ENCODE assay signal across 18 cellular contexts in genomic region chr17:40520991-40521453, GRCh38. TPM values are rescaled to one million over a fixed set of nuclear protein-coding genes. Genes with fewer than 3 reads are reported as not detected.
DNase-seq lines count a peak whose midpoint lies in the region; ATAC-seq, FAIRE-seq and TF ChIP-seq lines count a peak whose summit lies in the region.
"Had no signal": no experiment of that assay in that cellular context is flagged by ENCODE, and none has a peak within 500 bp of the region (broad histone marks: within the 10 kb centered on the region; RNA-seq: fewer than 3 reads in every experiment).

No MANE protein-coding gene starts in this region.

- no CpG with 5 or more reads among the region's 14 CpGs for WGBS in mesendoderm (ENCODE audit: extremely low coverage, insufficient coverage, low lambda C conversion rate)

- peaks cover 56% of the 10 kb centered on the region for H3K4me1 Mint-ChIP-seq in activated T-helper 2 cell treated with anti-CD3 and anti-CD28 coated beads, Interferon-gamma antibody, Interleukin-2, Interleukin-4, amounts not matched to agents 10 μg/mL and 5 μg/mL and 100 μg/mL, durations not matched to agents 14 hours and 24 hours and 36 hours (ENCODE audit: low read depth)

- H3K36me3 Mint-ChIP-seq in activated T-helper 2 cell treated with anti-CD3 and anti-CD28 coated beads, Interferon-gamma antibody, Interleukin-2, Interleukin-4, amounts not matched to agents 10 μg/mL and 5 μg/mL and 100 μg/mL, durations not matched to agents 14 hours and 24 hours and 36 hours (ENCODE audit: low read depth) = peaks cover 55% of the 10 kb centered on the region

- H3K79me2 ChIP-seq in mesendoderm (ENCODE audit: control insufficient read depth, insufficient read depth, low read length) = no peaks in the 10 kb centered on the region

- H3K79me1 ChIP-seq in mesendoderm (ENCODE audit: low read length) = no peaks in the 10 kb centered on the region

- H3K27ac ChIP-seq in mesendoderm (ENCODE audit: low read depth, low read length) (no peak overlapping the region), upper lobe of right lung (no peak overlapping the region)
- H3K27ac ChIP-seq: psoas muscle, upper lobe of left lung had no signal

- H3K4me1 ChIP-seq in mesendoderm (ENCODE audit: control insufficient read depth, low read depth, low read length) (peaks cover 12% of the 10 kb centered on the region), upper lobe of right lung (peaks cover 20% of the 10 kb centered on the region)
- H3K4me1 ChIP-seq: psoas muscle had no signal

- intact Hi-C loops in activated T-helper 2 cell treated with anti-CD3 and anti-CD28 coated beads, Interferon-gamma antibody, Interleukin-2, Interleukin-4, amounts not matched to agents 10 μg/mL and 5 μg/mL and 100 μg/mL, durations not matched to agents 14 hours and 24 hours and 36 hours (cut with micrococcal nuclease) = no loop called here
- intact Hi-C loops in upper lobe of right lung (cut with DNase I) = no loop called here

- ATAC-seq in upper lobe of right lung = no peak
- no peak for ATAC-seq in GM21528 (IDR thresholded peaks at IDR 0.05; ENCODE audit: low FRiP score, unreplicated experiment)
- ATAC-seq: activated T-cell treated with anti-CD3 and anti-CD28 coated beads, Interleukin-2, amount 50 U/mL, for 72 hours; Panc1 had no signal

- no peak overlapping the region for H2BK120ac ChIP-seq in mesendoderm (ENCODE audit: low read depth, low read length)

- H3K18ac ChIP-seq in mesendoderm (ENCODE audit: low read length) = no peak overlapping the region

- peaks cover 34% of the 10 kb centered on the region for H3K9me3 Mint-ChIP-seq in activated T-helper 2 cell treated with anti-CD3 and anti-CD28 coated beads, Interferon-gamma antibody, Interleukin-2, Interleukin-4, amounts not matched to agents 10 μg/mL and 5 μg/mL and 100 μg/mL, durations not matched to agents 14 hours and 24 hours and 36 hours

- H3K9ac ChIP-seq in mesendoderm (ENCODE audit: low read length) = no peak overlapping the region

- no peak overlapping the region for H2BK5ac ChIP-seq in mesendoderm (ENCODE audit: low read length)

- no peak for TF ChIP-seq CTCF in upper lobe of right lung (IDR thresholded peaks at IDR 0.05)

- H2BK15ac ChIP-seq in mesendoderm (replicated peaks; ENCODE audit: low read depth) = no peak overlapping the region

- H3K27ac Mint-ChIP-seq in activated T-helper 2 cell treated with anti-CD3 and anti-CD28 coated beads, Interferon-gamma antibody, Interleukin-2, Interleukin-4, amounts not matched to agents 10 μg/mL and 5 μg/mL and 100 μg/mL, durations not matched to agents 14 hours and 24 hours and 36 hours = peak overlapping the region; percentile 31
- H3K27ac Mint-ChIP-seq: activated T-cell treated with anti-CD3 and anti-CD28 coated beads, Interleukin-2, amount 50 U/mL, for 72 hours had no signal

- no peaks in the 10 kb centered on the region for H3K9me3 ChIP-seq in upper lobe of right lung
- H3K9me3 ChIP-seq: psoas muscle, upper lobe of left lung had no signal

- H3K27me3 Mint-ChIP-seq in activated T-helper 2 cell treated with anti-CD3 and anti-CD28 coated beads, Interferon-gamma antibody, Interleukin-2, Interleukin-4, amounts not matched to agents 10 μg/mL and 5 μg/mL and 100 μg/mL, durations not matched to agents 14 hours and 24 hours and 36 hours (ENCODE audit: low read depth) = no peaks in the 10 kb centered on the region

- no peak overlapping the region for H3K4ac ChIP-seq in mesendoderm (ENCODE audit: low read depth, low read length)

- no peak overlapping the region for H4K8ac ChIP-seq in mesendoderm (ENCODE audit: low read depth, low read length)

- no peak for FAIRE-seq in GM19239 (lab: Jason Lieb, UNC)

- H3K4me3 ChIP-seq in mesendoderm (ENCODE audit: low read length) (no peak overlapping the region), upper lobe of right lung (no peak overlapping the region)
- H3K4me3 ChIP-seq: psoas muscle, upper lobe of left lung had no signal

- peak; percentile 52 for DNase-seq in activated effector memory CD4-positive, alpha-beta T cell treated with anti-CD3 and anti-CD28 coated beads, Interleukin-2, amount 50 U/mL, for 16 hours
- DNase-seq in activated effector memory CD4-positive, alpha-beta T cell treated with Interleukin-2 at 50 U/mL for 16 hours = no peak
- DNase-seq in activated T-helper 2 cell treated with anti-CD3 and anti-CD28 coated beads, Interferon-gamma antibody, Interleukin-2, Interleukin-4, amounts not matched to agents 10 μg/mL and 5 μg/mL and 100 μg/mL, durations not matched to agents 14 hours and 24 hours and 36 hours (ENCODE audit: low spot score) = no peak
- DNase-seq in mesendoderm = no peak
- peak; percentile 59 for DNase-seq in upper lobe of right lung
- no peak for DNase-seq in GM19239 (ENCODE audit: insufficient read length, low spot score)
- DNase-seq in stimulated activated CD4-positive, alpha-beta T cell treated with anti-CD3 and anti-CD28 coated beads, Interleukin-1b, Interleukin-23, amount 100 ng/mL, for 48 hours = no peak
- DNase-seq: activated T-cell treated with anti-CD3 and anti-CD28 coated beads, Interleukin-2, amount 50 U/mL, for 72 hours; amygdala; cortex of kidney; KBM-7; NCI-H1417; NCI-H510A treated with DMSO at 0.1 percent for 48 hours; psoas muscle; upper lobe of left lung had no signal

- H3K4me3 Mint-ChIP-seq in activated T-helper 2 cell treated with anti-CD3 and anti-CD28 coated beads, Interferon-gamma antibody, Interleukin-2, Interleukin-4, amounts not matched to agents 10 μg/mL and 5 μg/mL and 100 μg/mL, durations not matched to agents 14 hours and 24 hours and 36 hours (ENCODE audit: low read depth) = no peak overlapping the region
- H3K4me3 Mint-ChIP-seq: activated T-cell treated with anti-CD3 and anti-CD28 coated beads, Interleukin-2, amount 50 U/mL, for 72 hours had no signal

- no peaks in the 10 kb centered on the region for H3K27me3 ChIP-seq in mesendoderm (ENCODE audit: insufficient read depth, low read length, poor library complexity)
- H3K27me3 ChIP-seq in upper lobe of right lung = no peaks in the 10 kb centered on the region
- H3K27me3 ChIP-seq: upper lobe of left lung had no signal

- H2AK5ac ChIP-seq in mesendoderm (ENCODE audit: low read length) = no peak overlapping the region

- no peak overlapping the region for H4K5ac ChIP-seq in mesendoderm (ENCODE audit: low read length)

- no peak overlapping the region for H3K4me2 ChIP-seq in mesendoderm (ENCODE audit: low read length)

- peak overlapping the region; percentile 1 for H3K56ac ChIP-seq in mesendoderm (ENCODE audit: low read length)

- no peak overlapping the region for H3K23ac ChIP-seq in mesendoderm (ENCODE audit: low read length)

- H3K36me3 ChIP-seq in mesendoderm (ENCODE audit: control insufficient read depth, insufficient read depth, low read length) = no peaks in the 10 kb centered on the region
- no peaks in the 10 kb centered on the region for H3K36me3 ChIP-seq in upper lobe of right lung
- H3K36me3 ChIP-seq: upper lobe of left lung had no signal

RNA-seq across cellular contexts. Expression of gene TNS4, which starts 19.6 kb away (rescaled TPM):
- 8.7 and 9.0 TPM in 2 replicates for total RNA-seq in activated T-helper 2 cell treated with anti-CD3 and anti-CD28 coated beads, Interferon-gamma antibody, Interleukin-2, Interleukin-4, amounts not matched to agents 10 μg/mL and 5 μg/mL and 100 μg/mL, durations not matched to agents 14 hours and 24 hours and 36 hours
- polyA plus RNA-seq in mesendoderm (2013, experiment 1 of 2) = 5.7 TPM
- polyA plus RNA-seq in mesendoderm (2013, experiment 2 of 2) = 4.9 TPM
- 0.78 TPM for total RNA-seq in upper lobe of right lung
- total RNA-seq: H4 had no signal

RNA-seq across cellular contexts. Expression of gene CCR7, which starts 44.2 kb away (rescaled TPM):
- 367 and 374 TPM in 2 replicates for total RNA-seq in activated T-helper 2 cell treated with anti-CD3 and anti-CD28 coated beads, Interferon-gamma antibody, Interleukin-2, Interleukin-4, amounts not matched to agents 10 μg/mL and 5 μg/mL and 100 μg/mL, durations not matched to agents 14 hours and 24 hours and 36 hours
- 3.8 TPM for polyA plus RNA-seq in mesendoderm (2013, experiment 1 of 2)
- 3.8 TPM for polyA plus RNA-seq in mesendoderm (2013, experiment 2 of 2)
- 1.1 TPM for total RNA-seq in upper lobe of right lung
- total RNA-seq: H4 had no signal

Comparison
In these comparisons a context has a peak if more than half of its experiments do, and no peak if none do; other contexts are left out.
1. DNase-seq: peak in activated effector memory CD4-positive, alpha-beta T cell treated with anti-CD3 and anti-CD28 coated beads, Interleukin-2, amount 50 U/mL, for 16 hours (single experiment) and upper lobe of right lung (single experiment); none in activated effector memory CD4-positive, alpha-beta T cell treated with Interleukin-2 at 50 U/mL for 16 hours (single experiment), activated T-helper 2 cell treated with anti-CD3 and anti-CD28 coated beads, Interferon-gamma antibody, Interleukin-2, Interleukin-4, amounts not matched to agents 10 μg/mL and 5 μg/mL and 100 μg/mL, durations not matched to agents 14 hours and 24 hours and 36 hours (single experiment), mesendoderm (single experiment), GM19239 (single experiment) and stimulated activated CD4-positive, alpha-beta T cell treated with anti-CD3 and anti-CD28 coated beads, Interleukin-1b, Interleukin-23, amount 100 ng/mL, for 48 hours (single experiment).
2. RNA of gene CCR7, which starts 44.2 kb away (total RNA-seq): 367 to 374 TPM in activated T-helper 2 cell treated with anti-CD3 and anti-CD28 coated beads, Interferon-gamma antibody, Interleukin-2, Interleukin-4, amounts not matched to agents 10 μg/mL and 5 μg/mL and 100 μg/mL, durations not matched to agents 14 hours and 24 hours and 36 hours; 1.1 TPM in upper lobe of right lung (single experiment); every median in the first group is over 100 times any median in the second.